8 cellular contexts compared by ENCODE assay signal in genomic region chr2:113755690-113756063, GRCh38. TPM values are rescaled to one million over a fixed set of nuclear protein-coding genes. Genes with fewer than 3 reads are reported as not detected.
DNase-seq lines count a peak whose midpoint lies in the region; ATAC-seq lines count a peak whose summit lies in the region.

No MANE protein-coding gene starts in this region.

- H3K4me3 ChIP-seq in iPS-20b (ENCODE audit: low read length) = peak overlapping the region; percentile 85

- no peaks in the 10 kb centered on the region for H3K9me3 ChIP-seq in iPS-20b (ENCODE audit: insufficient read depth, low read depth, low read length)

- H3K27ac ChIP-seq in iPS-20b (ENCODE audit: low read length) = no peak overlapping the region

- no peaks in the 10 kb centered on the region for H3K27me3 Mint-ChIP-seq in IgD-negative memory B cell
- H3K27me3 Mint-ChIP-seq in activated naive CD8-positive, alpha-beta T cell treated with anti-CD3 and anti-CD28 coated beads, Interleukin-2, amount 10 ng/mL, durations not matched to agents 7 days and 5 days = no peaks in the 10 kb centered on the region
- H3K27me3 Mint-ChIP-seq in stimulated activated memory B cell treated with anti-CD40 and anti-IgM and Interleukin-4, amounts not matched to agents 10 μg/mL and 1 μg/mL and 100 μg/mL, for 72 hours = no peaks in the 10 kb centered on the region

- H3K9me3 Mint-ChIP-seq in IgD-negative memory B cell = no peaks in the 10 kb centered on the region
- H3K9me3 Mint-ChIP-seq in activated naive CD8-positive, alpha-beta T cell treated with anti-CD3 and anti-CD28 coated beads, Interleukin-2, amount 10 ng/mL, durations not matched to agents 7 days and 5 days = no peaks in the 10 kb centered on the region
- H3K9me3 Mint-ChIP-seq in stimulated activated memory B cell treated with anti-CD40 and anti-IgM and Interleukin-4, amounts not matched to agents 10 μg/mL and 1 μg/mL and 100 μg/mL, for 72 hours = no peaks in the 10 kb centered on the region

- DNase-seq in EL (peak; percentile 32), middle frontal gyrus (ENCODE audit: extremely low spot score, low spot score) (no peak)
- no peak for DNase-seq in activated naive CD8-positive, alpha-beta T cell treated with anti-CD3 and anti-CD28 coated beads, Interleukin-2, amount 10 ng/mL, durations not matched to agents 7 days and 5 days
- no peak for DNase-seq in activated CD4-positive, CD25-positive, alpha-beta regulatory T cell (lab: John Stamatoyannopoulos, UW)

- peak overlapping the region; percentile 86 to 96 (median 91) for H3K4me3 Mint-ChIP-seq in IgD-negative memory B cell
- H3K4me3 Mint-ChIP-seq in activated naive CD8-positive, alpha-beta T cell treated with anti-CD3 and anti-CD28 coated beads, Interleukin-2, amount 10 ng/mL, durations not matched to agents 7 days and 5 days = peak overlapping the region; percentile 99
- peak overlapping the region; percentile 85 for H3K4me3 Mint-ChIP-seq in stimulated activated memory B cell treated with anti-CD40 and anti-IgM and Interleukin-4, amounts not matched to agents 10 μg/mL and 1 μg/mL and 100 μg/mL, for 72 hours

- H3K27ac Mint-ChIP-seq in IgD-negative memory B cell = peak overlapping the region; percentile 89 to 98 (median 96)
- H3K27ac Mint-ChIP-seq in activated naive CD8-positive, alpha-beta T cell treated with anti-CD3 and anti-CD28 coated beads, Interleukin-2, amount 10 ng/mL, durations not matched to agents 7 days and 5 days = peak overlapping the region; percentile 100
- peak overlapping the region; percentile 90 for H3K27ac Mint-ChIP-seq in stimulated activated memory B cell treated with anti-CD40 and anti-IgM and Interleukin-4, amounts not matched to agents 10 μg/mL and 1 μg/mL and 100 μg/mL, for 72 hours

- ATAC-seq in activated naive CD8-positive, alpha-beta T cell treated with anti-CD3 and anti-CD28 coated beads, Interleukin-2, amount 10 ng/mL, durations not matched to agents 7 days and 5 days (ENCODE audit: low read depth) = no peak
- no peak for ATAC-seq in stimulated activated memory B cell treated with anti-CD40 and anti-IgM and Interleukin-4, amounts not matched to agents 10 μg/mL and 1 μg/mL and 100 μg/mL, for 72 hours
- ATAC-seq in GM21619 (IDR thresholded peaks at IDR 0.05; ENCODE audit: unreplicated experiment) = no peak

- H3K9ac ChIP-seq in iPS-20b (ENCODE audit: low read depth, low read length) = peak overlapping the region; percentile 80; the same call in 1 of the 2 replicates

- no peaks in the 10 kb centered on the region for H3K27me3 ChIP-seq in iPS-20b (ENCODE audit: insufficient read depth, low read length)

- peaks cover 2% of the 10 kb centered on the region for H3K36me3 Mint-ChIP-seq in IgD-negative memory B cell
- peaks cover 15% of the 10 kb centered on the region for H3K36me3 Mint-ChIP-seq in activated naive CD8-positive, alpha-beta T cell treated with anti-CD3 and anti-CD28 coated beads, Interleukin-2, amount 10 ng/mL, durations not matched to agents 7 days and 5 days
- peaks cover 11% of the 10 kb centered on the region for H3K36me3 Mint-ChIP-seq in stimulated activated memory B cell treated with anti-CD40 and anti-IgM and Interleukin-4, amounts not matched to agents 10 μg/mL and 1 μg/mL and 100 μg/mL, for 72 hours

- peaks cover 5% of the 10 kb centered on the region; the same call in 1 of the 2 replicates for H3K4me1 ChIP-seq in iPS-20b (ENCODE audit: insufficient read depth, low read length)

- POLR2A ChIA-PET in activated naive CD8-positive, alpha-beta T cell treated with anti-CD3 and anti-CD28 coated beads, Interleukin-2, amount 10 ng/mL, durations not matched to agents 7 days and 5 days (lab: Charles Lee) = interaction anchor here (1.8 to 2.5 kb wide), 9 partner anchors 9 to 138 kb away, joined by 6 to 38 read pairs (median 12); partner anchors contain the start of gene ACTR3

- 0 out of 2 replicates have a peak, but pooled peaks cover 4% of the 10 kb centered on the region for H3K36me3 ChIP-seq in iPS-20b (ENCODE audit: insufficient read depth, low read depth, low read length)

- peaks cover 24 to 31% (median 26%) of the 10 kb centered on the region in 3 donors for H3K4me1 Mint-ChIP-seq in IgD-negative memory B cell
- peaks cover 22% of the 10 kb centered on the region for H3K4me1 Mint-ChIP-seq in activated naive CD8-positive, alpha-beta T cell treated with anti-CD3 and anti-CD28 coated beads, Interleukin-2, amount 10 ng/mL, durations not matched to agents 7 days and 5 days
- peaks cover 18% of the 10 kb centered on the region for H3K4me1 Mint-ChIP-seq in stimulated activated memory B cell treated with anti-CD40 and anti-IgM and Interleukin-4, amounts not matched to agents 10 μg/mL and 1 μg/mL and 100 μg/mL, for 72 hours

RNA-seq across cellular contexts. Expression of gene SLC35F5, which starts 0.8 kb away (rescaled TPM):
- polyA plus RNA-seq in IgD-negative memory B cell = 7.1 TPM
- total RNA-seq in activated naive CD8-positive, alpha-beta T cell treated with anti-CD3 and anti-CD28 coated beads, Interleukin-2, amount 10 ng/mL, durations not matched to agents 7 days and 5 days = 10 to 100 TPM; 24.1 to 25.8 TPM
